Comparison of ENCODE assay signal across 8 cellular contexts in genomic region chr20:9609892-9610502, GRCh38.
DNase-seq lines count a peak whose midpoint lies in the region; ATAC-seq, FAIRE-seq and TF ChIP-seq lines count a peak whose summit lies in the region.

No MANE protein-coding gene starts in this region.

- peak; percentile 60 for TF ChIP-seq CTCF in natural killer cell (IDR thresholded peaks at IDR 0.05)

- no peak for DNase-seq in natural killer cell
- no peak for DNase-seq in natural killer cell treated with Interleukin-12 subunit alpha and Interleukin-12 subunit beta and Interleukin-15 and Interleukin-18, amount 100 ng/mL, for 72 hours (ENCODE audit: low spot score)
- peak; percentile 5 for DNase-seq in NCI-H2107 (lab: John Stamatoyannopoulos, UW)
- DNase-seq in activated CD4-positive, alpha-beta T cell treated with anti-CD3 and anti-CD28 coated beads, Interleukin-2, amount 50 U/mL, for 48 hours, result peak; percentile 52 to 61
- peak in 1 of 2 donors; percentile 27 for DNase-seq in frontal cortex (ENCODE audit: low spot score in 2 of 2)
- peak; percentile 74 for DNase-seq in renal cortical epithelial cell (ENCODE audit: low read depth)
- DNase-seq in SKM-1 (lab: John Stamatoyannopoulos, UW; ENCODE audit: unreplicated experiment), result no peak

- no peaks in the 10 kb centered on the region for H3K36me3 Mint-ChIP-seq in natural killer cell
- no peaks in the 10 kb centered on the region for H3K36me3 Mint-ChIP-seq in natural killer cell treated with Interleukin-12 subunit alpha and Interleukin-12 subunit beta and Interleukin-15 and Interleukin-18, amount 100 ng/mL, for 72 hours

- intact Hi-C loops in natural killer cell (cut with micrococcal nuclease), result loop anchor here (2.0 kb wide), 1 partner anchor 201 kb away; no protein-coding TSS in a partner anchor

- H3K4me3 Mint-ChIP-seq in natural killer cell, result no peak overlapping the region
- H3K4me3 Mint-ChIP-seq in natural killer cell treated with Interleukin-12 subunit alpha and Interleukin-12 subunit beta and Interleukin-15 and Interleukin-18, amount 100 ng/mL, for 72 hours, result no peak overlapping the region

- ATAC-seq in natural killer cell (peak in 2 of 3 donors; percentile 39 to 53), HG02852 (IDR thresholded peaks at IDR 0.05; ENCODE audit: unreplicated experiment) (peak; percentile 69)
- no peak for ATAC-seq in natural killer cell treated with Interleukin-12 subunit alpha and Interleukin-12 subunit beta and Interleukin-15 and Interleukin-18, amount 100 ng/mL, for 72 hours

- no peaks in the 10 kb centered on the region for H3K9me3 Mint-ChIP-seq in natural killer cell
- no peaks in the 10 kb centered on the region for H3K9me3 Mint-ChIP-seq in natural killer cell treated with Interleukin-12 subunit alpha and Interleukin-12 subunit beta and Interleukin-15 and Interleukin-18, amount 100 ng/mL, for 72 hours

- peaks cover 0 to 16% of the 10 kb centered on the region in 2 donors for H3K27me3 Mint-ChIP-seq in natural killer cell (ENCODE audit: low read depth in 2 of 2)
- peaks cover 5 to 10% of the 10 kb centered on the region in 2 donors for H3K27me3 Mint-ChIP-seq in natural killer cell treated with Interleukin-12 subunit alpha and Interleukin-12 subunit beta and Interleukin-15 and Interleukin-18, amount 100 ng/mL, for 72 hours

- H3K4me1 Mint-ChIP-seq in natural killer cell, result no peaks in the 10 kb centered on the region
- H3K4me1 Mint-ChIP-seq in natural killer cell treated with Interleukin-12 subunit alpha and Interleukin-12 subunit beta and Interleukin-15 and Interleukin-18, amount 100 ng/mL, for 72 hours (ENCODE audit: low read depth in 2 of 2), result no peaks in the 10 kb centered on the region

- FAIRE-seq in frontal cortex (lab: Jason Lieb, UNC), result peak; percentile 84

- no peak overlapping the region for H3K27ac Mint-ChIP-seq in natural killer cell
- H3K27ac Mint-ChIP-seq in natural killer cell treated with Interleukin-12 subunit alpha and Interleukin-12 subunit beta and Interleukin-15 and Interleukin-18, amount 100 ng/mL, for 72 hours, result no peak overlapping the region

Comparison
In these comparisons a context has a peak if more than half of its experiments do, and no peak if none do; other contexts are left out.
1. ATAC-seq: peak in natural killer cell (2 of 3) and HG02852 (single experiment); none in natural killer cell treated with Interleukin-12 subunit alpha and Interleukin-12 subunit beta and Interleukin-15 and Interleukin-18, amount 100 ng/mL, for 72 hours (0 of 2).
2. DNase-seq: peak in NCI-H2107 (single experiment), activated CD4-positive, alpha-beta T cell treated with anti-CD3 and anti-CD28 coated beads, Interleukin-2, amount 50 U/mL, for 48 hours (2 of 2) and renal cortical epithelial cell (single experiment); none in natural killer cell (single experiment), natural killer cell treated with Interleukin-12 subunit alpha and Interleukin-12 subunit beta and Interleukin-15 and Interleukin-18, amount 100 ng/mL, for 72 hours (single experiment) and SKM-1 (single experiment).